In the genomic region with DNA sequence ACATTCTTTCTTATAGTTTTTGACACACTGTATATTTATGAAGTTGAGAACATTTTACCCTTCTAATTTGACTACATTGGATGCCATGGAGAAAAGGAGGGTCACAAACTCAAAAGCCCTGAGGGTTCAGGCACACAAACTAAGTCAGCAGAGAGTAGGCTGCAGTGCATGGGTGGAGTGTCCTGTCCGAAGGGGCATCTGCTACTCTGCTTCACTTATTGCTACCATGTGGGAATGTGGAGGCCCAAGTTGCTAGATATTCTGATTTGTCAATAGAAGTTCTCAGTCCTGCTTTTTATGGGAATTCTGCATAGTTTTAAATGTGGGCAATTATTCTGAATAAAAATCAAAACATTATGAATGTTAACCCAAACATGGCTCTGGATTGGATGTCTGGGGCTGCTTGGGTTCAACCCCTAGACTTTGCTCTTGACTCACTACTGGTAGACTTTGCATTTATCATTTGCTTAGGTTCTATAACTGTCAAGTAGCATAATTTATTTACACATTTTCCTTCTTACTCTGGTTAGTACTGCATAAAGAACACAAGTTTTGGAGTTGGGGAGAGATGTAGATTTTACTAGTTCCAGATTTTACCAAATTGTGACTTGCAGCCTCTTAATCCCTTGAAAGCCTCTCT, we compare ENCODE assay signal across 1 cellular context.
TF ChIP-seq lines count a peak whose summit lies in the region.

No MANE protein-coding gene starts in this region.

TF ChIP-seq in GM23338, 12 proteins besides CTCF, POLR2A, EP300 and RAD21 (continued from another document):
- TF ChIP-seq, protein P1, sequence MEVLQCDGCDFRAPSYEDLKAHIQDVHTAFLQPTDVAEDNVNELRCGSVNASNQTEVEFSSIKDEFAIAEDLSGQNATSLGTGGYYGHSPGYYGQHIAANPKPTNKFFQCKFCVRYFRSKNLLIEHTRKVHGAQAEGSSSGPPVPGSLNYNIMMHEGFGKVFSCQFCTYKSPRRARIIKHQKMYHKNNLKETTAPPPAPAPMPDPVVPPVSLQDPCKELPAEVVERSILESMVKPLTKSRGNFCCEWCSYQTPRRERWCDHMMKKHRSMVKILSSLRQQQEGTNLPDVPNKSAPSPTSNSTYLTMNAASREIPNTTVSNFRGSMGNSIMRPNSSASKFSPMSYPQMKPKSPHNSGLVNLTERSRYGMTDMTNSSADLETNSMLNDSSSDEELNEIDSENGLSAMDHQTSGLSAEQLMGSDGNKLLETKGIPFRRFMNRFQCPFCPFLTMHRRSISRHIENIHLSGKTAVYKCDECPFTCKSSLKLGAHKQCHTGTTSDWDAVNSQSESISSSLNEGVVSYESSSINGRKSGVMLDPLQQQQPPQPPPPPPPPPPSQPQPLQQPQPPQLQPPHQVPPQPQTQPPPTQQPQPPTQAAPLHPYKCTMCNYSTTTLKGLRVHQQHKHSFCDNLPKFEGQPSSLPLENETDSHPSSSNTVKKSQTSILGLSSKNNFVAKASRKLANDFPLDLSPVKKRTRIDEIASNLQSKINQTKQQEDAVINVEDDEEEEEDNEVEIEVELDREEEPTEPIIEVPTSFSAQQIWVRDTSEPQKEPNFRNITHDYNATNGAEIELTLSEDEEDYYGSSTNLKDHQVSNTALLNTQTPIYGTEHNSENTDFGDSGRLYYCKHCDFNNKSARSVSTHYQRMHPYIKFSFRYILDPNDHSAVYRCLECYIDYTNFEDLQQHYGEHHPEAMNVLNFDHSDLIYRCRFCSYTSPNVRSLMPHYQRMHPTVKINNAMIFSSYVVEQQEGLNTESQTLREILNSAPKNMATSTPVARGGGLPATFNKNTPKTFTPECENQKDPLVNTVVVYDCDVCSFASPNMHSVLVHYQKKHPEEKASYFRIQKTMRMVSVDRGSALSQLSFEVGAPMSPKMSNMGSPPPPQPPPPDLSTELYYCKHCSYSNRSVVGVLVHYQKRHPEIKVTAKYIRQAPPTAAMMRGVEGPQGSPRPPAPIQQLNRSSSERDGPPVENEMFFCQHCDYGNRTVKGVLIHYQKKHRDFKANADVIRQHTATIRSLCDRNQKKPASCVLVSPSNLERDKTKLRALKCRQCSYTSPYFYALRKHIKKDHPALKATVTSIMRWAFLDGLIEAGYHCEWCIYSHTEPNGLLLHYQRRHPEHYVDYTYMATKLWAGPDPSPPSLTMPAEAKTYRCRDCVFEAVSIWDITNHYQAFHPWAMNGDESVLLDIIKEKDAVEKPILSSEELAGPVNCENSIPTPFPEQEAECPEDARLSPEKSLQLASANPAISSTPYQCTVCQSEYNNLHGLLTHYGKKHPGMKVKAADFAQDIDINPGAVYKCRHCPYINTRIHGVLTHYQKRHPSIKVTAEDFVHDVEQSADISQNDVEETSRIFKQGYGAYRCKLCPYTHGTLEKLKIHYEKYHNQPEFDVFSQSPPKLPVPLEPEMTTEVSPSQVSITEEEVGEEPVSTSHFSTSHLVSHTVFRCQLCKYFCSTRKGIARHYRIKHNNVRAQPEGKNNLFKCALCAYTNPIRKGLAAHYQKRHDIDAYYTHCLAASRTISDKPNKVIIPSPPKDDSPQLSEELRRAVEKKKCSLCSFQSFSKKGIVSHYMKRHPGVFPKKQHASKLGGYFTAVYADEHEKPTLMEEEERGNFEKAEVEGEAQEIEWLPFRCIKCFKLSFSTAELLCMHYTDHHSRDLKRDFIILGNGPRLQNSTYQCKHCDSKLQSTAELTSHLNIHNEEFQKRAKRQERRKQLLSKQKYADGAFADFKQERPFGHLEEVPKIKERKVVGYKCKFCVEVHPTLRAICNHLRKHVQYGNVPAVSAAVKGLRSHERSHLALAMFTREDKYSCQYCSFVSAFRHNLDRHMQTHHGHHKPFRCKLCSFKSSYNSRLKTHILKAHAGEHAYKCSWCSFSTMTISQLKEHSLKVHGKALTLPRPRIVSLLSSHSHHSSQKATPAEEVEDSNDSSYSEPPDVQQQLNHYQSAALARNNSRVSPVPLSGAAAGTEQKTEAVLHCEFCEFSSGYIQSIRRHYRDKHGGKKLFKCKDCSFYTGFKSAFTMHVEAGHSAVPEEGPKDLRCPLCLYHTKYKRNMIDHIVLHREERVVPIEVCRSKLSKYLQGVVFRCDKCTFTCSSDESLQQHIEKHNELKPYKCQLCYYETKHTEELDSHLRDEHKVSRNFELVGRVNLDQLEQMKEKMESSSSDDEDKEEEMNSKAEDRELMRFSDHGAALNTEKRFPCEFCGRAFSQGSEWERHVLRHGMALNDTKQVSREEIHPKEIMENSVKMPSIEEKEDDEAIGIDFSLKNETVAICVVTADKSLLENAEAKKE (CRISPR knock-in tag; IDR thresholded peaks at IDR 0.05): no peak
- TF ChIP-seq, protein P2, sequence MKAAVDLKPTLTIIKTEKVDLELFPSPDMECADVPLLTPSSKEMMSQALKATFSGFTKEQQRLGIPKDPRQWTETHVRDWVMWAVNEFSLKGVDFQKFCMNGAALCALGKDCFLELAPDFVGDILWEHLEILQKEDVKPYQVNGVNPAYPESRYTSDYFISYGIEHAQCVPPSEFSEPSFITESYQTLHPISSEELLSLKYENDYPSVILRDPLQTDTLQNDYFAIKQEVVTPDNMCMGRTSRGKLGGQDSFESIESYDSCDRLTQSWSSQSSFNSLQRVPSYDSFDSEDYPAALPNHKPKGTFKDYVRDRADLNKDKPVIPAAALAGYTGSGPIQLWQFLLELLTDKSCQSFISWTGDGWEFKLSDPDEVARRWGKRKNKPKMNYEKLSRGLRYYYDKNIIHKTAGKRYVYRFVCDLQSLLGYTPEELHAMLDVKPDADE (IDR thresholded peaks at IDR 0.05): no peak
- no peak for TF ChIP-seq NANOG (IDR thresholded peaks at IDR 0.05; ENCODE audit: borderline replicate concordance)
- no peak for TF ChIP-seq EZH2phosphoT487 (IDR thresholded peaks at IDR 0.05; ENCODE audit: unreplicated experiment)
- no peak for TF ChIP-seq EZH2 (IDR thresholded peaks at IDR 0.05; ENCODE audit: low read depth, unreplicated experiment)
- TF ChIP-seq JUNB (IDR thresholded peaks at IDR 0.05; ENCODE audit: unreplicated experiment): no peak
TF ChIP-seq in GM23338: peak in this region for 0.
